ENCODE assay signal across 8 cellular contexts in genomic region chr20:52972190-52972937, GRCh38. TPM values are rescaled to one million over a fixed set of nuclear protein-coding genes. Genes with fewer than 3 reads are reported as not detected.
DNase-seq lines count a peak whose midpoint lies in the region; ATAC-seq lines count a peak whose summit lies in the region.

TSHZ2 (plus strand) TSS chr20:52972358; CDS start chr20:52973294, 936 bp downstream.

- peaks cover 16% of the 10 kb centered on the region for H3K4me1 Mint-ChIP-seq in memory B cell

- peak within 1 kb of the TSS; percentile 86 for H3K4me3 Mint-ChIP-seq in memory B cell

- peak within 1 kb of the TSS; percentile 74 for H3K27ac Mint-ChIP-seq in memory B cell

- ATAC-seq in memory B cell (ENCODE audit: low read depth) (peak; percentile 51), HG02571 (IDR thresholded peaks at IDR 0.05; ENCODE audit: unreplicated experiment) (no peak), HG02870 (IDR thresholded peaks at IDR 0.05; ENCODE audit: unreplicated experiment) (no peak)

- DNase-seq in AG08396 (ENCODE audit: low spot score) (peak; percentile 12), NCI-H146 (lab: John Stamatoyannopoulos, UW) (peak; percentile 71), dermis blood vessel endothelial cell (peak; percentile 33), memory B cell (ENCODE audit: low spot score in 2 of 2) (no peak)
- DNase-seq in activated CD4-positive, CD25-positive, alpha-beta regulatory T cell treated with anti-CD3 and anti-CD28 coated beads, Interleukin-2, amount 50 U/mL, for 72 hours = peak; percentile 34
- DNase-seq in stimulated activated CD4-positive, alpha-beta T cell treated with anti-CD3 and anti-CD28 coated beads, TNF-alpha, amount 100 ng/mL, for 4 hours (ENCODE audit: low read depth in 3 of 3) = peak; percentile 29 to 56 (median 44)

- H3K36me3 Mint-ChIP-seq in memory B cell = peaks cover 2% of the 10 kb centered on the region

- H3K27me3 Mint-ChIP-seq in memory B cell = peaks cover 16% of the 10 kb centered on the region

- H3K9me3 Mint-ChIP-seq in memory B cell = no peaks in the 10 kb centered on the region

RNA-seq across cellular contexts. Expression of gene TSHZ2, which starts in this region (rescaled TPM):
- 1.5 and 1.9 TPM in 2 replicates for total RNA-seq in dermis blood vessel endothelial cell

Comparison
In these comparisons a context has a peak if more than half of its experiments do, and no peak if none do; other contexts are left out.
1. DNase-seq: peak in AG08396 (single experiment), NCI-H146 (single experiment), activated CD4-positive, CD25-positive, alpha-beta regulatory T cell treated with anti-CD3 and anti-CD28 coated beads, Interleukin-2, amount 50 U/mL, for 72 hours (single experiment), dermis blood vessel endothelial cell (single experiment) and stimulated activated CD4-positive, alpha-beta T cell treated with anti-CD3 and anti-CD28 coated beads, TNF-alpha, amount 100 ng/mL, for 4 hours (3 of 3); none in memory B cell (0 of 2).